In genomic region chr3:182837855-182838454, GRCh38 we compare ENCODE assay signal across 10 cellular contexts. TPM values are rescaled to one million over a fixed set of nuclear protein-coding genes. Genes with fewer than 3 reads are reported as not detected.
A peak's percentile ranks its signal among the peaks of the same experiment; 100 is the strongest.
DNase-seq lines count a peak whose midpoint lies in the region; ATAC-seq, FAIRE-seq and TF ChIP-seq lines count a peak whose summit lies in the region.
"Had no signal": no experiment of that assay in that cellular context is flagged by ENCODE, and none has a peak within 500 bp of the region (broad histone marks: within the 10 kb centered on the region; RNA-seq: fewer than 3 reads in every experiment).

No MANE protein-coding gene starts in this region.

- intact Hi-C loops in esophagus squamous epithelium (cut with DNase I), result loop anchor here (10.0 kb wide), 1 partner anchor 123 kb away; no protein-coding TSS in a partner anchor

- H3K9me3 ChIP-seq in OCI-LY3 (ENCODE audit: insufficient read depth, low read length), result no peaks in the 10 kb centered on the region
- H3K9me3 ChIP-seq in esophagus squamous epithelium, result no peaks in the 10 kb centered on the region
- no peaks in the 10 kb centered on the region for H3K9me3 ChIP-seq in small intestine (ENCODE audit: control insufficient read depth, low read depth)

- no peak for TF ChIP-seq POLR2A in esophagus squamous epithelium (IDR thresholded peaks at IDR 0.05)

- no peak for ATAC-seq in HG03354 (IDR thresholded peaks at IDR 0.05; ENCODE audit: poor library complexity, severe bottlenecking, unreplicated experiment)

- DNase-seq in NCI-H1694 treated with DMSO at 0.1 percent for 48 hours (lab: John Stamatoyannopoulos, UW), result peak; percentile 6
- no peak for DNase-seq in NCI-H1694 (lab: John Stamatoyannopoulos, UW)
- no peak for DNase-seq in esophagus squamous epithelium (lab: John Stamatoyannopoulos, UW)
- DNase-seq in small intestine, result peak; percentile 32
- DNase-seq in activated naive CD4-positive, alpha-beta T cell treated with Interleukin-2 at 50 U/mL for 16 hours, result no peak
- no peak for DNase-seq in GM19240 (ENCODE audit: insufficient read length, low spot score)
- DNase-seq: activated naive CD8-positive, alpha-beta T cell treated with anti-CD3 and anti-CD28 coated beads, Interleukin-2, amount 10 ng/mL, durations not matched to agents 7 days and 5 days; C1 segment of cervical spinal cord had no signal

- H3K4me3 ChIP-seq in OCI-LY3 (ENCODE audit: low read length), result no peak overlapping the region
- no peak overlapping the region for H3K4me3 ChIP-seq in esophagus squamous epithelium
- no peak overlapping the region for H3K4me3 ChIP-seq in small intestine (ENCODE audit: low read depth in 1 of 2, low read length in 2 of 2)

- H3K4me1 ChIP-seq in OCI-LY3 (ENCODE audit: low read length) (no peaks in the 10 kb centered on the region), esophagus squamous epithelium (no peaks in the 10 kb centered on the region), small intestine (ENCODE audit: control insufficient read depth in 2 of 2, insufficient read depth in 1 of 2, low read depth in 1 of 2, low read length in 1 of 2) (no peaks in the 10 kb centered on the region)

- no peak overlapping the region for H3K9ac ChIP-seq in OCI-LY3 (ENCODE audit: low read length)

- H3K36me3 ChIP-seq in OCI-LY3 (replicated peaks; ENCODE audit: low read depth, low read length), result peaks cover 14% of the 10 kb centered on the region
- peaks cover 0 to 94% (median 5%) of the 10 kb centered on the region in 3 donors for H3K36me3 ChIP-seq in esophagus squamous epithelium
- H3K36me3 ChIP-seq in small intestine (ENCODE audit: control insufficient read depth in 2 of 2, insufficient read depth in 2 of 2, low read length in 2 of 2), result peaks cover 5 to 13% of the 10 kb centered on the region in 2 donors

- peak; percentile 59 for TF ChIP-seq CTCF in OCI-LY3 (IDR thresholded peaks at IDR 0.05; ENCODE audit: low read depth, low read length)
- peak in 4 of 6 experiments; percentile 16 to 52 (median 42) for TF ChIP-seq CTCF in esophagus squamous epithelium (IDR thresholded peaks at IDR 0.05)

- H3K27ac ChIP-seq in OCI-LY3 (ENCODE audit: low read length) (no peak overlapping the region), esophagus squamous epithelium (no peak overlapping the region), small intestine (ENCODE audit: low read depth in 1 of 2, low read length in 1 of 2) (no peak overlapping the region)

- H4K20me1 ChIP-seq in OCI-LY3 (ENCODE audit: insufficient read depth, low read length), result no peaks in the 10 kb centered on the region

- no peak overlapping the region for H3K4me2 ChIP-seq in OCI-LY3 (ENCODE audit: low read length)

- no peaks in the 10 kb centered on the region for H3K79me2 ChIP-seq in OCI-LY3 (ENCODE audit: low read length)

- no peak for FAIRE-seq in small intestine (lab: Jason Lieb, UNC)

- no peak overlapping the region for H2AFZ ChIP-seq in OCI-LY3 (ENCODE audit: low read depth, low read length)

- WGBS in esophagus squamous epithelium, 2 donors, result 36 to 41% methylated on average over 3 of the region's 3 CpGs
- 20 to 55% (median 22%) methylated on average over 3 of the region's 3 CpGs for WGBS in small intestine, 3 donors

- H3K27me3 ChIP-seq in OCI-LY3 (ENCODE audit: low read depth, low read length) (no peaks in the 10 kb centered on the region), esophagus squamous epithelium (no peaks in the 10 kb centered on the region), small intestine (ENCODE audit: control insufficient read depth in 2 of 2, insufficient read depth in 2 of 2, low read length in 2 of 2) (no peaks in the 10 kb centered on the region)

RNA-seq across cellular contexts. Expression of gene ATP11B, which starts 44.7 kb away (rescaled TPM):
- 100 to 1,000 TPM in 3 of 4 donors, 10 to 100 TPM in 1; 73.3 to 202 (median 132) TPM for total RNA-seq in esophagus squamous epithelium
- polyA plus RNA-seq in small intestine, result 10 to 100 TPM in 1 of 3 donors, 1 to 10 TPM in 2; 7.0 to 17.1 (median 9.6) TPM

Comparison
In these comparisons a context has a peak if more than half of its experiments do, and no peak if none do; other contexts are left out.
1. DNase-seq: peak in NCI-H1694 treated with DMSO at 0.1 percent for 48 hours (single experiment) and small intestine (single experiment); none in NCI-H1694 (single experiment), esophagus squamous epithelium (single experiment), activated naive CD4-positive, alpha-beta T cell treated with Interleukin-2 at 50 U/mL for 16 hours (single experiment) and GM19240 (single experiment).